Comparison of ENCODE assay signal across 11 cellular contexts in genomic region chr1:5847013-5847654, GRCh38.
DNase-seq lines count a peak whose midpoint lies in the region; ATAC-seq and TF ChIP-seq lines count a peak whose summit lies in the region.
"Had no signal": no experiment of that assay in that cellular context is flagged by ENCODE, and none has a peak within 500 bp of the region (broad histone marks: within the 10 kb centered on the region; RNA-seq: fewer than 3 reads in every experiment).

No MANE protein-coding gene starts in this region.

- H3K4me3 Mint-ChIP-seq in mesothelial cell of epicardium = no peak overlapping the region
- H3K4me3 Mint-ChIP-seq in activated T-cell treated with anti-CD3 and anti-CD28 coated beads, Interleukin-2, amount 50 U/mL, for 72 hours = no peak overlapping the region

- no peaks in the 10 kb centered on the region for H3K36me3 Mint-ChIP-seq in mesothelial cell of epicardium
- H3K36me3 Mint-ChIP-seq in activated T-cell treated with anti-CD3 and anti-CD28 coated beads, Interleukin-2, amount 50 U/mL, for 72 hours (ENCODE audit: insufficient read depth in 2 of 2) = no peaks in the 10 kb centered on the region

- no peaks in the 10 kb centered on the region for H3K4me1 Mint-ChIP-seq in mesothelial cell of epicardium
- H3K4me1 Mint-ChIP-seq in activated T-cell treated with anti-CD3 and anti-CD28 coated beads, Interleukin-2, amount 50 U/mL, for 72 hours (ENCODE audit: low read depth) = no peaks in the 10 kb centered on the region

- H3K4me3 ChIP-seq in GM12865 (ENCODE audit: low read depth, low read length) (no peak overlapping the region), coronary artery (no peak overlapping the region)
- H3K4me3 ChIP-seq: SJSA1 had no signal

- H3K27me3 Mint-ChIP-seq in mesothelial cell of epicardium (ENCODE audit: low read depth) = peaks cover 22% of the 10 kb centered on the region
- H3K27me3 Mint-ChIP-seq in activated T-cell treated with anti-CD3 and anti-CD28 coated beads, Interleukin-2, amount 50 U/mL, for 72 hours (ENCODE audit: low read depth) = peaks cover 9% of the 10 kb centered on the region

- H3K27ac ChIP-seq in coronary artery = no peak overlapping the region
- H3K27ac ChIP-seq: HL-60, SJSA1 had no signal

- ATAC-seq in activated T-cell treated with anti-CD3 and anti-CD28 coated beads, Interleukin-2, amount 50 U/mL, for 72 hours (replicated peaks in 1 of 2) = no peak

- H3K9me3 Mint-ChIP-seq in mesothelial cell of epicardium = no peaks in the 10 kb centered on the region
- H3K9me3 Mint-ChIP-seq in activated T-cell treated with anti-CD3 and anti-CD28 coated beads, Interleukin-2, amount 50 U/mL, for 72 hours = no peaks in the 10 kb centered on the region

- H3K27ac Mint-ChIP-seq in mesothelial cell of epicardium = no peak overlapping the region
- no peak overlapping the region for H3K27ac Mint-ChIP-seq in activated T-cell treated with anti-CD3 and anti-CD28 coated beads, Interleukin-2, amount 50 U/mL, for 72 hours

- TF ChIP-seq CTCF in GM12865 (IDR thresholded peaks at IDR 0.05; ENCODE audit: insufficient read depth, low read depth, low read length, missing control alignments) (no peak), mesothelial cell of epicardium (IDR thresholded peaks at IDR 0.05; ENCODE audit: unreplicated experiment) (no peak), coronary artery (IDR thresholded peaks at IDR 0.05) (no peak)

- DNase-seq in GM12865 (ENCODE audit: low read depth) (peak; percentile 10), Kasumi-1 (lab: John Stamatoyannopoulos, UW) (peak; percentile 1 to 22), dermis blood vessel endothelial cell (peak; percentile 65), mesothelial cell of epicardium (ENCODE audit: low spot score in 2 of 2, unreplicated experiment in 2 of 2) (peak; percentile 43 to 72), activated gamma-delta T cell (lab: John Stamatoyannopoulos, UW) (no peak), coronary artery (ENCODE audit: low spot score) (no peak)
- no peak for DNase-seq in activated T-cell treated with anti-CD3 and anti-CD28 coated beads, Interleukin-2, amount 50 U/mL, for 72 hours
- no peak for DNase-seq in stimulated activated CD4-positive, alpha-beta T cell treated with anti-CD3 and anti-CD28 coated beads, Interleukin-4, amount 100 ng/mL, for 4 hours
- DNase-seq: activated CD8-positive, alpha-beta memory T cell treated with anti-CD3 and anti-CD28 coated beads, Interleukin-2, amount 50 U/mL, for 4 hours had no signal

Comparison
In these comparisons a context has a peak if more than half of its experiments do, and no peak if none do; other contexts are left out.
1. DNase-seq: peak in GM12865 (single experiment), Kasumi-1 (2 of 2), dermis blood vessel endothelial cell (single experiment) and mesothelial cell of epicardium (2 of 2); none in activated T-cell treated with anti-CD3 and anti-CD28 coated beads, Interleukin-2, amount 50 U/mL, for 72 hours (0 of 2), stimulated activated CD4-positive, alpha-beta T cell treated with anti-CD3 and anti-CD28 coated beads, Interleukin-4, amount 100 ng/mL, for 4 hours (0 of 2), activated gamma-delta T cell (single experiment) and coronary artery (single experiment).